ENCODE assay signal across 29 cellular contexts in genomic region chr6:134945045-134945444, GRCh38. TPM values are rescaled to one million over a fixed set of nuclear protein-coding genes. Genes with fewer than 3 reads are reported as not detected.
"Had no signal": no experiment of that assay in that cellular context is flagged by ENCODE, and none has a peak within 500 bp of the region (broad histone marks: within the 10 kb centered on the region; RNA-seq: fewer than 3 reads in every experiment).

No MANE protein-coding gene starts in this region.

- H3K4me1 ChIP-seq: stomach, suprapubic skin, testis, thyroid gland, tibial artery, tibial nerve, transverse colon, upper lobe of left lung, upper lobe of right lung, uterus, vagina had no signal

- ATAC-seq: stimulated activated effector memory CD8-positive, alpha-beta T cell treated with anti-CD3 and anti-CD28 coated beads, Interleukin-12 subunit alpha, Interleukin-12 subunit beta, amount 100 ng/mL, for 72 hours; stimulated activated memory B cell treated with anti-CD40 and anti-IgM and Interleukin-4, amounts not matched to agents 10 μg/mL and 1 μg/mL and 100 μg/mL, for 72 hours; stimulated activated naive B cell treated with anti-CD40 and anti-IgM and Interleukin-4, amounts not matched to agents 10 μg/mL and 1 μg/mL and 100 μg/mL, for 72 hours; stimulated activated naive CD8-positive, alpha-beta T cell treated with anti-CD3 and anti-CD28 coated beads, Interleukin-15, amount 100 ng/mL, for 72 hours; stimulated activated naive CD8-positive, alpha-beta T cell treated with anti-CD3 and anti-CD28 coated beads, Interleukin-15, Interleukin-2, amounts not matched to agents 100 U/mL and 50 U/mL, for 24 hours; upper lobe of right lung had no signal

- H3K27me3 Mint-ChIP-seq: stimulated activated naive B cell treated with anti-CD40 and anti-IgM and Interleukin-4, amounts not matched to agents 10 μg/mL and 1 μg/mL and 100 μg/mL, for 72 hours; stimulated activated naive CD8-positive, alpha-beta T cell treated with anti-CD3 and anti-CD28 coated beads, Interleukin-15, amount 100 ng/mL, for 72 hours; stimulated activated naive CD8-positive, alpha-beta T cell treated with anti-CD3 and anti-CD28 coated beads, Interleukin-15, Interleukin-2, amounts not matched to agents 100 ng/mL and 50 ng/mL, for 24 hours; type B pancreatic cell had no signal

- H3K4me3 Mint-ChIP-seq: stimulated activated effector memory CD8-positive, alpha-beta T cell treated with anti-CD3 and anti-CD28 coated beads, Interleukin-12 subunit alpha, Interleukin-12 subunit beta, amount 100 ng/mL, for 72 hours; stimulated activated memory B cell treated with anti-CD40 and anti-IgM and Interleukin-4, amounts not matched to agents 10 μg/mL and 1 μg/mL and 100 μg/mL, for 72 hours; stimulated activated naive B cell treated with anti-CD40 and anti-IgM and Interleukin-4, amounts not matched to agents 10 μg/mL and 1 μg/mL and 100 μg/mL, for 72 hours; stimulated activated naive CD8-positive, alpha-beta T cell treated with anti-CD3 and anti-CD28 coated beads, Interleukin-15, amount 100 ng/mL, for 72 hours; stimulated activated naive CD8-positive, alpha-beta T cell treated with anti-CD3 and anti-CD28 coated beads, Interleukin-15, Interleukin-2, amounts not matched to agents 100 ng/mL and 50 ng/mL, for 24 hours; type B pancreatic cell had no signal

- H3K27ac Mint-ChIP-seq: stimulated activated effector memory CD8-positive, alpha-beta T cell treated with anti-CD3 and anti-CD28 coated beads, Interleukin-12 subunit alpha, Interleukin-12 subunit beta, amount 100 ng/mL, for 72 hours; stimulated activated memory B cell treated with anti-CD40 and anti-IgM and Interleukin-4, amounts not matched to agents 10 μg/mL and 1 μg/mL and 100 μg/mL, for 72 hours; stimulated activated naive B cell treated with anti-CD40 and anti-IgM and Interleukin-4, amounts not matched to agents 10 μg/mL and 1 μg/mL and 100 μg/mL, for 72 hours; stimulated activated naive CD8-positive, alpha-beta T cell treated with anti-CD3 and anti-CD28 coated beads, Interleukin-15, Interleukin-2, amounts not matched to agents 100 ng/mL and 50 ng/mL, for 24 hours; type B pancreatic cell had no signal

- H3K27me3 ChIP-seq: stomach, suprapubic skin, testis, thyroid gland, tibial artery, tibial nerve, transverse colon, upper lobe of left lung, upper lobe of right lung, uterus, vagina had no signal

- H3K27ac ChIP-seq: stomach, suprapubic skin, testis, thoracic aorta, thyroid gland, tibial artery, tibial nerve, transverse colon, upper lobe of left lung, upper lobe of right lung, uterus, vagina had no signal

- H3K9me3 ChIP-seq: testis, thoracic aorta, thyroid gland, tibial nerve, transverse colon, upper lobe of left lung, upper lobe of right lung, uterus, vagina had no signal

- H3K9me3 Mint-ChIP-seq: stimulated activated effector memory CD8-positive, alpha-beta T cell treated with anti-CD3 and anti-CD28 coated beads, Interleukin-12 subunit alpha, Interleukin-12 subunit beta, amount 100 ng/mL, for 72 hours; stimulated activated memory B cell treated with anti-CD40 and anti-IgM and Interleukin-4, amounts not matched to agents 10 μg/mL and 1 μg/mL and 100 μg/mL, for 72 hours; stimulated activated naive CD8-positive, alpha-beta T cell treated with anti-CD3 and anti-CD28 coated beads, Interleukin-15, amount 100 ng/mL, for 72 hours; stimulated activated naive CD8-positive, alpha-beta T cell treated with anti-CD3 and anti-CD28 coated beads, Interleukin-15, Interleukin-2, amounts not matched to agents 100 ng/mL and 50 ng/mL, for 24 hours; type B pancreatic cell had no signal

- H3K4me1 Mint-ChIP-seq: stimulated activated effector memory CD8-positive, alpha-beta T cell treated with anti-CD3 and anti-CD28 coated beads, Interleukin-12 subunit alpha, Interleukin-12 subunit beta, amount 100 ng/mL, for 72 hours; stimulated activated memory B cell treated with anti-CD40 and anti-IgM and Interleukin-4, amounts not matched to agents 10 μg/mL and 1 μg/mL and 100 μg/mL, for 72 hours; stimulated activated naive B cell treated with anti-CD40 and anti-IgM and Interleukin-4, amounts not matched to agents 10 μg/mL and 1 μg/mL and 100 μg/mL, for 72 hours had no signal

- H3K4me3 ChIP-seq: stomach, suprapubic skin, testis, thoracic aorta, thyroid gland, tibial artery, tibial nerve, transverse colon, upper lobe of left lung, upper lobe of right lung, uterus, vagina had no signal

- FAIRE-seq: urothelium cell line had no signal

- H3K36me3 ChIP-seq: stomach, suprapubic skin, thoracic aorta, thyroid gland, tibial artery, tibial nerve, transverse colon, upper lobe of left lung, upper lobe of right lung, uterus, vagina had no signal

- DNase-seq: stimulated activated CD4-positive, alpha-beta T cell treated with anti-CD3 and anti-CD28 coated beads, Interleukin-2, amount 100 ng/mL, for 48 hours; stimulated activated CD4-positive, alpha-beta T cell treated with anti-CD3 and anti-CD28 coated beads, Interleukin-4, amount 100 ng/mL, for 1 hour; stimulated activated CD4-positive, alpha-beta T cell treated with anti-CD3 and anti-CD28 coated beads, Interleukin-4, amount 100 ng/mL, for 24 hours; stimulated activated CD4-positive, alpha-beta T cell treated with anti-CD3 and anti-CD28 coated beads, Interleukin-4, amount 100 ng/mL, for 4 hours; stimulated activated CD8-positive, alpha-beta memory T cell treated with anti-CD3 and anti-CD28 coated beads, Interleukin-4, amount 100 ng/mL, for 48 hours; stimulated activated naive B cell treated with anti-CD40 and anti-IgM and Interleukin-4, amounts not matched to agents 10 μg/mL and 1 μg/mL and 100 μg/mL, for 72 hours; stimulated activated naive CD4-positive, alpha-beta T cell; stimulated activated naive CD4-positive, alpha-beta T cell treated with Interleukin-2 at 50 U/mL for 16 hours; stimulated activated naive CD8-positive, alpha-beta T cell treated with anti-CD3 and anti-CD28 coated beads, Interleukin-15, amount 100 ng/mL, for 72 hours; stimulated activated naive CD8-positive, alpha-beta T cell treated with anti-CD3 and anti-CD28 coated beads, Interleukin-15, Interleukin-2, amounts not matched to agents 100 U/mL and 50 U/mL, for 24 hours; stomach; substantia nigra; testis; thyroid gland; tibial artery; transverse colon; trophoblast cell; upper lobe of left lung; upper lobe of right lung; uterus had no signal

- H3K36me3 Mint-ChIP-seq: stimulated activated effector memory CD8-positive, alpha-beta T cell treated with anti-CD3 and anti-CD28 coated beads, Interleukin-12 subunit alpha, Interleukin-12 subunit beta, amount 100 ng/mL, for 72 hours; stimulated activated memory B cell treated with anti-CD40 and anti-IgM and Interleukin-4, amounts not matched to agents 10 μg/mL and 1 μg/mL and 100 μg/mL, for 72 hours; type B pancreatic cell had no signal

RNA-seq across cellular contexts. Expression of gene ALDH8A1, which starts 4.9 kb away (rescaled TPM):
- total RNA-seq: vagina had no signal
